Comparison of ENCODE assay signal across 16 cellular contexts in genomic region chr5:176754376-176754942, GRCh38. TPM values are rescaled to one million over a fixed set of nuclear protein-coding genes. Genes with fewer than 3 reads are reported as not detected.
"Had no signal": no experiment of that assay in that cellular context is flagged by ENCODE, and none has a peak within 500 bp of the region (broad histone marks: within the 10 kb centered on the region; RNA-seq: fewer than 3 reads in every experiment).

No MANE protein-coding gene starts in this region.

- H3K4me1 ChIP-seq: spleen, suprapubic skin, upper lobe of left lung had no signal

- H3K36me3 ChIP-seq: ovary, spleen, suprapubic skin, upper lobe of left lung had no signal

- H3K4me1 Mint-ChIP-seq: activated T-helper 17 cell treated with anti-CD3 and anti-CD28 coated beads, Interleukin-2, amount 50 U/mL, for 72 hours; endodermal cell; immature natural killer cell; naive B cell had no signal

- H3K36me3 Mint-ChIP-seq: immature natural killer cell had no signal

- H3K27ac ChIP-seq: ovary, spleen, suprapubic skin, upper lobe of left lung had no signal

- H3K4me3 ChIP-seq: ovary, spleen, suprapubic skin, upper lobe of left lung had no signal

- H3K4me3 Mint-ChIP-seq: activated T-helper 17 cell treated with anti-CD3 and anti-CD28 coated beads, Interleukin-2, amount 50 U/mL, for 72 hours; endodermal cell; immature natural killer cell; naive B cell; stimulated activated naive CD8-positive, alpha-beta T cell treated with anti-CD3 and anti-CD28 coated beads, Interleukin-15, Interleukin-2, amounts not matched to agents 100 ng/mL and 50 ng/mL, for 24 hours had no signal

- H3K9me3 ChIP-seq: ovary, suprapubic skin, upper lobe of left lung had no signal

- H3K27me3 ChIP-seq: ovary, upper lobe of left lung had no signal

- ATAC-seq: activated CD4-positive, CD25-positive, alpha-beta regulatory T cell treated with anti-CD3 and anti-CD28 coated beads, Interleukin-2, amount 50 U/mL, for 24 hours; activated T-helper 17 cell treated with anti-CD3 and anti-CD28 coated beads, Interleukin-2, amount 50 U/mL, for 72 hours; sciatic nerve had no signal

- H3K27ac Mint-ChIP-seq: activated T-helper 17 cell treated with anti-CD3 and anti-CD28 coated beads, Interleukin-2, amount 50 U/mL, for 72 hours; endodermal cell; immature natural killer cell; stimulated activated naive CD8-positive, alpha-beta T cell treated with anti-CD3 and anti-CD28 coated beads, Interleukin-15, Interleukin-2, amounts not matched to agents 100 ng/mL and 50 ng/mL, for 24 hours had no signal

- DNase-seq: activated CD4-positive, alpha-beta T cell treated with anti-CD3 and anti-CD28 coated beads, Interleukin-2, amount 50 U/mL, for 48 hours; activated naive CD4-positive, alpha-beta T cell treated with Interleukin-2 at 50 U/mL for 16 hours; anterior cingulate cortex; endodermal cell; immature natural killer cell; naive B cell; ovary; spleen; T1000 had no signal

- H3K9me3 Mint-ChIP-seq: activated T-helper 17 cell treated with anti-CD3 and anti-CD28 coated beads, Interleukin-2, amount 50 U/mL, for 72 hours; endodermal cell; immature natural killer cell; stimulated activated naive CD8-positive, alpha-beta T cell treated with anti-CD3 and anti-CD28 coated beads, Interleukin-15, Interleukin-2, amounts not matched to agents 100 ng/mL and 50 ng/mL, for 24 hours had no signal

RNA-seq across cellular contexts. Expression of gene UNC5A, which starts 55.9 kb away (rescaled TPM):
- total RNA-seq: activated T-helper 17 cell treated with anti-CD3 and anti-CD28 coated beads, Interleukin-2, amount 50 U/mL, for 72 hours; mononuclear cell; sciatic nerve; spleen; suprapubic skin had no signal
